8 cellular contexts compared by ENCODE assay signal in genomic region chr4:9762823-9763475, GRCh38. TPM values are rescaled to one million over a fixed set of nuclear protein-coding genes. Genes with fewer than 3 reads are reported as not detected.
DNase-seq lines count a peak whose midpoint lies in the region; ATAC-seq, FAIRE-seq and TF ChIP-seq lines count a peak whose summit lies in the region.

No MANE protein-coding gene starts in this region.

- no peaks in the 10 kb centered on the region for H3K79me2 ChIP-seq in hepatocyte

- peak; percentile 82 for TF ChIP-seq CTCF in hepatocyte (IDR thresholded peaks at IDR 0.05; ENCODE audit: poor library complexity)
- TF ChIP-seq CTCF in sigmoid colon (IDR thresholded peaks at IDR 0.05), result peak; percentile 36 to 63 (median 48)

- H3K36me3 ChIP-seq in hepatocyte (replicated peaks; ENCODE audit: insufficient read depth, low read depth) (no peaks in the 10 kb centered on the region), sigmoid colon (no peaks in the 10 kb centered on the region)

- no peak overlapping the region for H3K27ac ChIP-seq in hepatocyte
- H3K27ac ChIP-seq in sigmoid colon, result no peak overlapping the region

- no peak for ATAC-seq in HG02870 (IDR thresholded peaks at IDR 0.05; ENCODE audit: unreplicated experiment)

- no peaks in the 10 kb centered on the region for H4K20me1 ChIP-seq in hepatocyte (ENCODE audit: insufficient read depth, poor library complexity, severe bottlenecking)

- H3K4me2 ChIP-seq in hepatocyte, result no peak overlapping the region

- TF ChIP-seq EP300 in sigmoid colon (IDR thresholded peaks at IDR 0.05), result no peak

- H3K4me1 Mint-ChIP-seq in activated naive CD8-positive, alpha-beta T cell treated with anti-CD3 and anti-CD28 coated beads for 36 hours, result no peaks in the 10 kb centered on the region

- no peaks in the 10 kb centered on the region for H3K4me1 ChIP-seq in hepatocyte (ENCODE audit: insufficient read depth)
- H3K4me1 ChIP-seq in sigmoid colon, result no peaks in the 10 kb centered on the region

- peaks cover 13% of the 10 kb centered on the region for H3K27me3 Mint-ChIP-seq in activated naive CD8-positive, alpha-beta T cell treated with anti-CD3 and anti-CD28 coated beads for 36 hours

- FAIRE-seq in H54 (lab: Jason Lieb, UNC), result no peak

- intact Hi-C loops in sigmoid colon (cut with DNase I), result loop anchor here (1.0 to 10.0 kb wide), 4 partner anchors 255 to 782 kb away; no protein-coding TSS in a partner anchor

- TF ChIP-seq POLR2A in H54 (IDR thresholded peaks at IDR 0.05; ENCODE audit: low read depth, low read length), result no peak
- no peak for TF ChIP-seq POLR2A in sigmoid colon (IDR thresholded peaks at IDR 0.05)

- H3K27ac Mint-ChIP-seq in activated naive CD8-positive, alpha-beta T cell treated with anti-CD3 and anti-CD28 coated beads for 36 hours, result no peak overlapping the region

- H3K9me3 ChIP-seq in hepatocyte (ENCODE audit: low read depth), result no peaks in the 10 kb centered on the region
- H3K9me3 ChIP-seq in sigmoid colon, result no peaks in the 10 kb centered on the region

- no peaks in the 10 kb centered on the region for H3K9me3 Mint-ChIP-seq in activated naive CD8-positive, alpha-beta T cell treated with anti-CD3 and anti-CD28 coated beads for 36 hours

- no peaks in the 10 kb centered on the region for H3K36me3 Mint-ChIP-seq in activated naive CD8-positive, alpha-beta T cell treated with anti-CD3 and anti-CD28 coated beads for 36 hours

- H3K4me3 Mint-ChIP-seq in activated naive CD8-positive, alpha-beta T cell treated with anti-CD3 and anti-CD28 coated beads for 36 hours, result no peak overlapping the region

- no peaks in the 10 kb centered on the region for H3K27me3 ChIP-seq in hepatocyte
- H3K27me3 ChIP-seq in sigmoid colon, result peaks cover 0 to 18% (median 0%) of the 10 kb centered on the region in 3 donors

- DNase-seq in COR-L47 (lab: John Stamatoyannopoulos, UW) (peak; percentile 77), H54 (ENCODE audit: insufficient read length, low spot score) (peak; percentile 19), NCI-H345 (lab: John Stamatoyannopoulos, UW) (peak; percentile 62), hepatocyte (ENCODE audit: low spot score) (peak; percentile 86), sigmoid colon (no peak), cortex of kidney (lab: John Stamatoyannopoulos, UW) (no peak)
- peak; percentile 46 for DNase-seq in activated naive CD8-positive, alpha-beta T cell treated with anti-CD3 and anti-CD28 coated beads for 36 hours

- peak overlapping the region; percentile 27 for H2AFZ ChIP-seq in hepatocyte

- H3K4me3 ChIP-seq in hepatocyte (no peak overlapping the region), sigmoid colon (no peak overlapping the region)

- H3K9me2 ChIP-seq in hepatocyte (replicated peaks; ENCODE audit: insufficient read depth), result no peaks in the 10 kb centered on the region

- WGBS in hepatocyte (ENCODE audit: low lambda C conversion rate, missing lambda C conversion rate), result 44% methylated on average over 11 of the region's 11 CpGs
- whole genome bisulfite sequencing in sigmoid colon, 2 donors, result 34 to 39% methylated on average over 11 of the region's 11 CpGs

RNA-seq across cellular contexts. Expression of gene DRD5, which starts 18.5 kb away (rescaled TPM):
- not detected for total RNA-seq in activated naive CD8-positive, alpha-beta T cell treated with anti-CD3 and anti-CD28 coated beads for 36 hours
- total RNA-seq in hepatocyte, result not detected in 2 replicates
- not detected in 2 replicates for polyA plus RNA-seq in hepatocyte
- total RNA-seq in sigmoid colon, result under 1 TPM in 1 of 4 donors, not detected in 3; 0.54 TPM
- polyA plus RNA-seq in sigmoid colon, result under 1 TPM in 1 of 3 donors, not detected in 2; 0.03 TPM

Comparison
In these comparisons a context has a peak if more than half of its experiments do, and no peak if none do; other contexts are left out.
1. DNase-seq: peak in COR-L47 (single experiment), H54 (single experiment), NCI-H345 (single experiment), activated naive CD8-positive, alpha-beta T cell treated with anti-CD3 and anti-CD28 coated beads for 36 hours (single experiment) and hepatocyte (single experiment); none in sigmoid colon (single experiment) and cortex of kidney (single experiment).